38 cellular contexts compared by ENCODE assay signal in the genomic region with DNA sequence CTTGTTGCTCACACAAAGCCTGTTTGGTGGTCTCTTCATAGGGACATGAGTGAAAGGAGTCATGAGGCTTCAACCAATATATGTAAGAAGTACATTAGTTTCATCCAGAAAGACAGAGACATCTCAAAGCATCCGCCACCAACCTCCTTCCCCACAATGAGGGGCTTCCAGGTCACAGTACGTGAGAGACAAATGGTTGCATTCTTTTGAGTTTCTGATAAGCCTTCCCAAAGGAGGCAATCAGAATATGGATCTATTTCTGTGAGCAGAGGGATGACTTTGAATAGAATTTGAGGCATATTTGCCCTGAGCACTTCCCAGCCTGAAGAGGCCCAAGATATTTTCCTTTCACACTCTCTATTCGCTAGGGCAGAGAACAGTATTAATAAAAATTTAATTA.
"Had no signal": no experiment of that assay in that cellular context is flagged by ENCODE, and none has a peak within 500 bp of the region (broad histone marks: within the 10 kb centered on the region; RNA-seq: fewer than 3 reads in every experiment).

No MANE protein-coding gene starts in this region.

- H3K27me3 Mint-ChIP-seq: activated naive CD4-positive, alpha-beta T cell treated with anti-CD3 and anti-CD28 coated beads, Interleukin-2, amount 10 ng/mL, durations not matched to agents 7 days and 5 days; activated naive CD4-positive, alpha-beta T cell treated with anti-CD3 and anti-CD28 coated beads, Interleukin-2, amount 50 U/mL, for 24 hours; activated naive CD8-positive, alpha-beta T cell; activated naive CD8-positive, alpha-beta T cell treated with anti-CD3 and anti-CD28 coated beads for 36 hours; activated naive CD8-positive, alpha-beta T cell treated with anti-CD3 and anti-CD28 coated beads, Interleukin-2, amount 10 ng/mL, durations not matched to agents 7 days and 5 days; activated naive CD8-positive, alpha-beta T cell treated with anti-CD3 and anti-CD28 coated beads, Interleukin-2, amount 50 U/mL, for 24 hours; activated T-cell treated with anti-CD3 and anti-CD28 coated beads, Interleukin-2, amount 50 U/mL, for 24 hours; activated T-helper 17 cell treated with anti-CD3 and anti-CD28 coated beads, Interleukin-2, amount 50 U/mL, for 72 hours; brain; central memory CD8-positive, alpha-beta T cell had no signal

- H3K4me3 Mint-ChIP-seq: activated naive CD4-positive, alpha-beta T cell treated with anti-CD3 and anti-CD28 coated beads for 36 hours; activated naive CD4-positive, alpha-beta T cell treated with anti-CD3 and anti-CD28 coated beads, Interleukin-2, amount 10 ng/mL, durations not matched to agents 7 days and 5 days; activated naive CD4-positive, alpha-beta T cell treated with anti-CD3 and anti-CD28 coated beads, Interleukin-2, amount 50 U/mL, for 24 hours; activated naive CD8-positive, alpha-beta T cell; activated naive CD8-positive, alpha-beta T cell treated with anti-CD3 and anti-CD28 coated beads for 36 hours; activated naive CD8-positive, alpha-beta T cell treated with anti-CD3 and anti-CD28 coated beads, Interleukin-2, amount 10 ng/mL, durations not matched to agents 7 days and 5 days; activated naive CD8-positive, alpha-beta T cell treated with anti-CD3 and anti-CD28 coated beads, Interleukin-2, amount 50 U/mL, for 24 hours; activated T-cell treated with anti-CD3 and anti-CD28 coated beads, Interleukin-2, amount 50 U/mL, for 24 hours; activated T-cell treated with anti-CD3 and anti-CD28 coated beads, Interleukin-2, amount 50 U/mL, for 4 hours; activated T-cell treated with anti-CD3 and anti-CD28 coated beads, Interleukin-2, amount 50 U/mL, for 72 hours; activated T-helper 17 cell treated with anti-CD3 and anti-CD28 coated beads, Interleukin-2, amount 50 U/mL, for 72 hours; brain; central memory CD8-positive, alpha-beta T cell had no signal

- H3K4me3 ChIP-seq: adrenal gland, ascending aorta, body of pancreas, breast epithelium, cardiac muscle cell had no signal

- H3K9me3 Mint-ChIP-seq: activated naive CD4-positive, alpha-beta T cell treated with anti-CD3 and anti-CD28 coated beads for 36 hours; activated naive CD4-positive, alpha-beta T cell treated with anti-CD3 and anti-CD28 coated beads, Interleukin-2, amount 10 ng/mL, durations not matched to agents 7 days and 5 days; activated T-helper 17 cell treated with anti-CD3 and anti-CD28 coated beads, Interleukin-2, amount 50 U/mL, for 72 hours; brain had no signal

- H3K36me3 ChIP-seq: adrenal gland, ascending aorta, brain microvascular endothelial cell, breast epithelium, cardiac muscle cell had no signal

- H3K27me3 ChIP-seq: adrenal gland, ascending aorta, body of pancreas, brain microvascular endothelial cell, breast epithelium, cardiac muscle cell had no signal

- H3K4me1 ChIP-seq: adrenal gland, ascending aorta, body of pancreas, breast epithelium had no signal

- H3K36me3 Mint-ChIP-seq: activated naive CD4-positive, alpha-beta T cell treated with anti-CD3 and anti-CD28 coated beads, Interleukin-2, amount 10 ng/mL, durations not matched to agents 7 days and 5 days; activated naive CD4-positive, alpha-beta T cell treated with anti-CD3 and anti-CD28 coated beads, Interleukin-2, amount 50 U/mL, for 24 hours; activated naive CD8-positive, alpha-beta T cell treated with anti-CD3 and anti-CD28 coated beads for 36 hours; brain had no signal

- H3K9me3 ChIP-seq: adrenal gland, ascending aorta, body of pancreas, breast epithelium had no signal

- H3K27ac Mint-ChIP-seq: activated naive CD4-positive, alpha-beta T cell treated with anti-CD3 and anti-CD28 coated beads for 36 hours; activated naive CD4-positive, alpha-beta T cell treated with anti-CD3 and anti-CD28 coated beads, Interleukin-2, amount 10 ng/mL, durations not matched to agents 7 days and 5 days; activated naive CD4-positive, alpha-beta T cell treated with anti-CD3 and anti-CD28 coated beads, Interleukin-2, amount 50 U/mL, for 24 hours; activated naive CD4-positive, alpha-beta T cell treated with anti-CD3 and anti-CD28 coated beads, Interleukin-2, amount 50 U/mL, for 72 hours; activated naive CD8-positive, alpha-beta T cell; activated naive CD8-positive, alpha-beta T cell treated with anti-CD3 and anti-CD28 coated beads for 36 hours; activated naive CD8-positive, alpha-beta T cell treated with anti-CD3 and anti-CD28 coated beads, Interleukin-2, amount 10 ng/mL, durations not matched to agents 7 days and 5 days; activated naive CD8-positive, alpha-beta T cell treated with anti-CD3 and anti-CD28 coated beads, Interleukin-2, amount 50 U/mL, for 24 hours; activated T-cell treated with anti-CD3 and anti-CD28 coated beads, Interleukin-2, amount 50 U/mL, for 24 hours; activated T-cell treated with anti-CD3 and anti-CD28 coated beads, Interleukin-2, amount 50 U/mL, for 72 hours; activated T-helper 17 cell treated with anti-CD3 and anti-CD28 coated beads, Interleukin-2, amount 50 U/mL, for 72 hours; activated T-helper 2 cell treated with anti-CD3 and anti-CD28 coated beads, Interferon-gamma antibody, Interleukin-2, Interleukin-4, amounts not matched to agents 10 μg/mL and 5 μg/mL and 100 μg/mL, durations not matched to agents 14 hours and 24 hours and 36 hours; brain had no signal

- H3K4me1 Mint-ChIP-seq: activated naive CD4-positive, alpha-beta T cell treated with anti-CD3 and anti-CD28 coated beads, Interleukin-2, amount 10 ng/mL, durations not matched to agents 7 days and 5 days; activated naive CD8-positive, alpha-beta T cell treated with anti-CD3 and anti-CD28 coated beads for 36 hours; activated naive CD8-positive, alpha-beta T cell treated with anti-CD3 and anti-CD28 coated beads, Interleukin-2, amount 10 ng/mL, durations not matched to agents 7 days and 5 days; activated naive CD8-positive, alpha-beta T cell treated with anti-CD3 and anti-CD28 coated beads, Interleukin-2, amount 50 U/mL, for 24 hours; activated T-helper 17 cell treated with anti-CD3 and anti-CD28 coated beads, Interleukin-2, amount 50 U/mL, for 72 hours had no signal

- DNase-seq: activated effector memory CD4-positive, alpha-beta T cell treated with anti-CD3 and anti-CD28 coated beads, Interleukin-2, amount 50 U/mL, for 16 hours; activated effector memory CD4-positive, alpha-beta T cell treated with Interleukin-2 at 50 U/mL for 16 hours; activated gamma-delta T cell; activated gamma-delta T cell treated with Interleukin-2 at 50 U/mL for 16 hours; activated naive CD4-positive, alpha-beta T cell; activated naive CD4-positive, alpha-beta T cell treated with anti-CD3 and anti-CD28 coated beads for 36 hours; activated naive CD4-positive, alpha-beta T cell treated with anti-CD3 and anti-CD28 coated beads, Interleukin-2, amount 10 ng/mL, durations not matched to agents 7 days and 5 days; activated naive CD4-positive, alpha-beta T cell treated with anti-CD3 and anti-CD28 coated beads, Interleukin-2, amount 50 U/mL, for 16 hours; activated naive CD4-positive, alpha-beta T cell treated with Interleukin-2 at 50 U/mL for 16 hours; activated naive CD8-positive, alpha-beta T cell treated with anti-CD3 and anti-CD28 coated beads for 36 hours; activated naive CD8-positive, alpha-beta T cell treated with anti-CD3 and anti-CD28 coated beads, Interleukin-2, amount 10 ng/mL, durations not matched to agents 7 days and 5 days; activated naive CD8-positive, alpha-beta T cell treated with anti-CD3 and anti-CD28 coated beads, Interleukin-2, amount 50 U/mL, for 24 hours; activated T-cell treated with anti-CD3 and anti-CD28 coated beads for 4 hours; activated T-cell treated with anti-CD3 and anti-CD28 coated beads, Interleukin-2, amount 50 U/mL, for 1 hour; activated T-cell treated with anti-CD3 and anti-CD28 coated beads, Interleukin-2, amount 50 U/mL, for 24 hours; activated T-cell treated with anti-CD3 and anti-CD28 coated beads, Interleukin-2, amount 50 U/mL, for 4 hours; activated T-cell treated with anti-CD3 and anti-CD28 coated beads, Interleukin-2, amount 50 U/mL, for 48 hours; activated T-cell treated with anti-CD3 and anti-CD28 coated beads, Interleukin-2, amount 50 U/mL, for 72 hours; adrenal gland; amniotic stem cell; amygdala; anterior cingulate cortex; aorta; body of pancreas; brain microvascular endothelial cell; caudate nucleus; central memory CD4-positive, alpha-beta T cell; cerebellar nuclear complex had no signal

- H3K27ac ChIP-seq: adrenal gland, ascending aorta, body of pancreas, brain microvascular endothelial cell, breast epithelium, cardiac muscle cell had no signal
